Comparison of ENCODE assay signal across 8 cellular contexts in genomic region chr4:183444149-183444952, GRCh38. TPM values are rescaled to one million over a fixed set of nuclear protein-coding genes. Genes with fewer than 3 reads are reported as not detected.
DNase-seq lines count a peak whose midpoint lies in the region; ATAC-seq, FAIRE-seq and TF ChIP-seq lines count a peak whose summit lies in the region.

CDKN2AIP (plus strand) TSS chr4:183444636; CDS start chr4:183444798, 162 bp downstream.

- H4K20me1 ChIP-seq in HepG2 (ENCODE audit: insufficient read depth, low read length): 0 out of 2 replicates have a peak, but pooled peaks cover 3% of the 10 kb centered on the region

- peak within 1 kb of the TSS; percentile 98 for H3K4me3 Mint-ChIP-seq in CD4-positive, alpha-beta T cell
- H3K4me3 Mint-ChIP-seq in dendritic cell treated with granulocyte-macrophage colony-stimulating factor and Interleukin-4, amounts not matched to agents 40 ng/mL and 50 ng/mL, for 4 days: peak within 1 kb of the TSS; percentile 93

- POLR2A ChIA-PET in CD4-positive, alpha-beta T cell (lab: Charles Lee): interaction anchor here (0.7 to 6.3 kb wide), 21 partner anchors 9 to 1290 kb away, joined by 3 to 110 read pairs (median 6); partner anchors contain the start of genes CASP3, CENPU, ING2 and IRF2
- POLR2A ChIA-PET in HepG2 (lab: Yijun Ruan, JAX): interaction anchor here (0.6 to 2.6 kb wide), 26 partner anchors 10 to 1199 kb away, joined by 3 to 20 read pairs (median 4); partner anchors contain the start of genes ING2 and TRAPPC11

- peak; percentile 89 to 95 (median 94) for DNase-seq in CD4-positive, alpha-beta T cell
- DNase-seq in NCI-H774 (lab: John Stamatoyannopoulos, UW) (peak; percentile 82), HepG2 (ENCODE audit: low spot score) (peak; percentile 92)
- peak; percentile 89 for DNase-seq in activated CD4-positive, alpha-beta T cell treated with anti-CD3 and anti-CD28 coated beads, Interleukin-2, amount 50 U/mL, for 4 hours
- peak; percentile 95 for DNase-seq in stimulated activated CD4-positive, alpha-beta T cell treated with anti-CD3 and anti-CD28 coated beads, Interleukin-4, amount 100 ng/mL, for 1 hour

- H2AFZ ChIP-seq in HepG2 (ENCODE audit: low read length): no peak within 1 kb of the TSS

- H3K9ac ChIP-seq in HepG2 (ENCODE audit: insufficient read depth, low read depth, low read length): peak within 1 kb of the TSS; percentile 99

- H3K27ac ChIP-seq in CD4-positive, alpha-beta T cell (ENCODE audit: low read depth, low read length): peak within 1 kb of the TSS; percentile 91
- peak within 1 kb of the TSS; percentile 100 for H3K27ac ChIP-seq in HepG2 (ENCODE audit: extremely low read length, insufficient read depth, low read length)

- peaks cover 47% of the 10 kb centered on the region for H3K36me3 Mint-ChIP-seq in CD4-positive, alpha-beta T cell (ENCODE audit: low read depth)
- H3K36me3 Mint-ChIP-seq in dendritic cell treated with granulocyte-macrophage colony-stimulating factor and Interleukin-4, amounts not matched to agents 40 ng/mL and 50 ng/mL, for 4 days (ENCODE audit: low read depth): peaks cover 48% of the 10 kb centered on the region

- peak; percentile 81 to 89 for TF ChIP-seq POLR2A in HepG2 (IDR thresholded peaks at IDR 0.05; ENCODE audit: insufficient read depth in 1 of 2, low read depth in 2 of 2, low read length in 2 of 2)

- H3K4me1 ChIP-seq in HepG2 (ENCODE audit: insufficient read depth, low read length): peaks cover 49% of the 10 kb centered on the region

- CTCF ChIA-PET in CD4-positive, alpha-beta T cell (lab: Charles Lee): interaction anchor here (0.6 to 3.6 kb wide), 7 partner anchors 15 to 1982 kb away, joined by 3 to 18 read pairs (median 3); partner anchors contain the start of gene UFSP2
- CTCF ChIA-PET in HepG2 (lab: Yijun Ruan, JAX; ENCODE audit: low intra/inter-chr PET ratio, low total read pairs): no interaction called here

- H3K27me3 ChIP-seq in CD4-positive, alpha-beta T cell (ENCODE audit: control insufficient read depth, insufficient read depth, low read length): no peaks in the 10 kb centered on the region
- no peaks in the 10 kb centered on the region; a peak in 1 of 5 replicates for H3K27me3 ChIP-seq in HepG2 (ENCODE audit: control insufficient read depth in 1 of 2, insufficient read depth in 2 of 2, low read length in 2 of 2)

- in situ Hi-C loops in HepG2 (cut with HindIII; ENCODE audit: extremely low pct_ligation_motif_present, low pct_unique_long_range_greater_than_20kb): no loop called here

- FAIRE-seq in HepG2 (lab: Jason Lieb, UNC): no peak

- peak within 1 kb of the TSS; percentile 96 for H3K27ac Mint-ChIP-seq in CD4-positive, alpha-beta T cell
- H3K27ac Mint-ChIP-seq in dendritic cell treated with granulocyte-macrophage colony-stimulating factor and Interleukin-4, amounts not matched to agents 40 ng/mL and 50 ng/mL, for 4 days: peak within 1 kb of the TSS; percentile 96

- intact Hi-C loops in CD4-positive, alpha-beta T cell (cut with DNase I, micrococcal nuclease): loop anchor here (1.0 to 10.0 kb wide), 8 partner anchors 14 to 1760 kb away; partner anchors contain the start of genes CFAP97 (in 1 of the 2), DCTD (in 1 of the 2), RWDD4 (in 1 of the 2) and SNX25 (in 1 of the 2)
- intact Hi-C loops in dendritic cell treated with granulocyte-macrophage colony-stimulating factor and Interleukin-4, amounts not matched to agents 40 ng/mL and 50 ng/mL, for 4 days (cut with micrococcal nuclease): loop anchor here (1.0 to 2.0 kb wide), 3 partner anchors 24 to 60 kb away; no protein-coding TSS in a partner anchor
- intact Hi-C loops in HepG2 (cut with micrococcal nuclease; ENCODE audit: unreplicated experiment): loop anchor here (2.0 kb wide), 1 partner anchor 60 kb away; the partner anchor contains the start of gene ING2

- BruUV-seq in HepG2 (replicated peaks; lab: Mats Ljungman, UMichigan): no TSS peak

- ATAC-seq in CD4-positive, alpha-beta T cell (ENCODE audit: poor library complexity): peak; percentile 82
- ATAC-seq in GM19438 (IDR thresholded peaks at IDR 0.05; ENCODE audit: low read depth, unreplicated experiment): peak; percentile 85
- peak; percentile 83 for ATAC-seq in HG03571 (IDR thresholded peaks at IDR 0.05; ENCODE audit: unreplicated experiment)
- ATAC-seq in HepG2: peak; percentile 91

- no peak for TF ChIP-seq CTCF in CD4-positive, alpha-beta T cell (IDR thresholded peaks at IDR 0.05)
- peak; percentile 34 for TF ChIP-seq CTCF in HepG2 (CRISPR knock-in tag; IDR thresholded peaks at IDR 0.05)

- peaks cover 7 to 14% of the 10 kb centered on the region in 2 experiments for H3K36me3 ChIP-seq in HepG2 (replicated peaks in 1 of 2; ENCODE audit: control insufficient read depth in 1 of 2, insufficient read depth in 2 of 2, low read length in 2 of 2)

- H3K4me3 ChIP-seq in HepG2 (replicated peaks in 1 of 3; ENCODE audit: insufficient read depth in 1 of 3, low read depth in 2 of 3, low read length in 3 of 3): peak within 1 kb of the TSS; percentile 86 to 99 (median 91)

- H3K9me3 Mint-ChIP-seq in CD4-positive, alpha-beta T cell: no peaks in the 10 kb centered on the region
- H3K9me3 Mint-ChIP-seq in dendritic cell treated with granulocyte-macrophage colony-stimulating factor and Interleukin-4, amounts not matched to agents 40 ng/mL and 50 ng/mL, for 4 days: no peaks in the 10 kb centered on the region

- H3K27me3 Mint-ChIP-seq in CD4-positive, alpha-beta T cell: no peaks in the 10 kb centered on the region
- H3K27me3 Mint-ChIP-seq in dendritic cell treated with granulocyte-macrophage colony-stimulating factor and Interleukin-4, amounts not matched to agents 40 ng/mL and 50 ng/mL, for 4 days: no peaks in the 10 kb centered on the region

- H3K9me3 ChIP-seq in CD4-positive, alpha-beta T cell (ENCODE audit: control insufficient read depth, low read length): no peaks in the 10 kb centered on the region
- H3K9me3 ChIP-seq in HepG2 (ENCODE audit: low read length): no peaks in the 10 kb centered on the region

- peak; percentile 52 for TF ChIP-seq RAD21 in HepG2 (CRISPR knock-in tag; IDR thresholded peaks at IDR 0.05)

- peak within 1 kb of the TSS; percentile 95 for H3K4me2 ChIP-seq in HepG2 (ENCODE audit: low read depth, low read length)

- 0% methylated on average over 7 of the region's 101 CpGs for WGBS in HepG2 (ENCODE audit: low lambda C conversion rate)

- H3K4me1 Mint-ChIP-seq in CD4-positive, alpha-beta T cell (ENCODE audit: low read depth): peaks cover 55% of the 10 kb centered on the region
- peaks cover 30% of the 10 kb centered on the region for H3K4me1 Mint-ChIP-seq in dendritic cell treated with granulocyte-macrophage colony-stimulating factor and Interleukin-4, amounts not matched to agents 40 ng/mL and 50 ng/mL, for 4 days (ENCODE audit: low read depth)

- H3K79me2 ChIP-seq in HepG2 (ENCODE audit: insufficient read depth, low read length): peaks cover 28% of the 10 kb centered on the region

- TF ChIP-seq EP300 in HepG2 (IDR thresholded peaks at IDR 0.05; ENCODE audit: low read depth in 2 of 2, low read length in 2 of 2) (peak in 1 of 2 experiments; percentile 71; a peak in 2 of 4 replicates), HepG2 (CRISPR knock-in tag; IDR thresholded peaks at IDR 0.05; ENCODE audit: borderline replicate concordance) (no peak; the same call in 1 of the 2 replicates)

TF ChIP-seq in HepG2, 621 proteins besides CTCF, POLR2A, EP300 and RAD21 (continues in another document):
- TF ChIP-seq KLF13 (CRISPR knock-in tag; IDR thresholded peaks at IDR 0.05) (0 out of 2 replicates have a peak, but pooled peaks have one; percentile 64), ZFY (CRISPR knock-in tag; IDR thresholded peaks at IDR 0.05) (peak; percentile 100), TFDP2 (CRISPR knock-in tag; IDR thresholded peaks at IDR 0.05) (peak; percentile 57), HNRNPK (IDR thresholded peaks at IDR 0.05; ENCODE audit: low read depth, low read length, poor library complexity, severe bottlenecking) (peak; percentile 77), POLR2G (IDR thresholded peaks at IDR 0.05; ENCODE audit: low read depth, low read length) (peak; percentile 91), ZNF20 (CRISPR knock-in tag; IDR thresholded peaks at IDR 0.05) (no peak), TMF1 (CRISPR knock-in tag; IDR thresholded peaks at IDR 0.05; ENCODE audit: low read depth) (0 out of 2 replicates have a peak, but pooled peaks have one; percentile 66)

RNA-seq across cellular contexts. Expression of gene CDKN2AIP, which starts in this region (rescaled TPM):
- 10 to 100 TPM; 55.7 to 56.9 TPM for total RNA-seq in CD4-positive, alpha-beta T cell
- total RNA-seq in HepG2 (2016; rRNA removed; fragmentation: Illumina TruSeq; extraction: Trizol): 18.7 and 21.4 TPM in 2 replicates
- 2.2 and 3.1 TPM in 2 replicates for total RNA-seq in HepG2 (2016; cell fraction: cytosol; rRNA removed; fragmentation: Illumina TruSeq; extraction: Trizol; ENCODE audit: low read depth)
- total RNA-seq in HepG2 (2016; cell fraction: insoluble cytoplasmic fraction; rRNA removed; fragmentation: Illumina TruSeq; extraction: Trizol): 18.5 and 22.0 TPM in 2 replicates
- total RNA-seq in HepG2 (2016; cell fraction: membrane; rRNA removed; fragmentation: Illumina TruSeq; extraction: Trizol): 7.9 and 8.4 TPM in 2 replicates
- total RNA-seq in HepG2 (2016; cell fraction: nucleus; rRNA removed; fragmentation: Illumina TruSeq; extraction: Trizol): 24.3 and 25.6 TPM in 2 replicates
- polyA plus RNA-seq in HepG2 (2011; rRNA removed): 14.1 and 17.0 TPM in 2 replicates
- 7.8 and 10.0 TPM in 2 replicates for polyA plus RNA-seq in HepG2 (2011; cell fraction: cytosol; rRNA removed)
- polyA plus RNA-seq in HepG2 (2011; cell fraction: nucleus; rRNA removed): 10.9 and 11.0 TPM in 2 replicates
- 13.3 and 14.9 TPM in 2 replicates for polyA plus RNA-seq in HepG2 (2012)
- 1.8 and 2.0 TPM in 2 replicates for polyA plus RNA-seq in HepG2 (2016; cell fraction: cytosol; fragmentation: Illumina TruSeq; extraction: Trizol; ENCODE audit: low read depth)
- polyA plus RNA-seq in HepG2 (2016; cell fraction: insoluble cytoplasmic fraction; fragmentation: Illumina TruSeq; extraction: Trizol; ENCODE audit: low read depth): 24.1 and 24.4 TPM in 2 replicates
- polyA plus RNA-seq in HepG2 (2016; cell fraction: membrane; fragmentation: Illumina TruSeq; extraction: Trizol; ENCODE audit: low read depth): 5.4 TPM in 2 replicates
- polyA plus RNA-seq in HepG2 (2016; cell fraction: nucleus; fragmentation: Illumina TruSeq; extraction: Trizol; ENCODE audit: insufficient read depth, low read depth): 21.6 and 21.7 TPM in 2 replicates
- polyA minus RNA-seq in HepG2 (2011; rRNA and poly(A)+ RNA removed; ENCODE audit: low replicate concordance): 11.8 and 17.2 TPM in 2 replicates
- polyA minus RNA-seq in HepG2 (2011; cell fraction: cytosol; rRNA and poly(A)+ RNA removed): 8.8 and 10.6 TPM in 2 replicates
- 65.3 and 67.1 TPM in 2 replicates for polyA minus RNA-seq in HepG2 (2011; cell fraction: nucleus; rRNA and poly(A)+ RNA removed)

Comparison
In these comparisons a context has a peak if more than half of its experiments do, and no peak if none do; other contexts are left out.
1. Peak in every context shown above with its lines: DNase-seq, ATAC-seq, H3K4me3 ChIP-seq and H3K27ac ChIP-seq.